Comparison of ENCODE assay signal across 8 cellular contexts in the genomic region with DNA sequence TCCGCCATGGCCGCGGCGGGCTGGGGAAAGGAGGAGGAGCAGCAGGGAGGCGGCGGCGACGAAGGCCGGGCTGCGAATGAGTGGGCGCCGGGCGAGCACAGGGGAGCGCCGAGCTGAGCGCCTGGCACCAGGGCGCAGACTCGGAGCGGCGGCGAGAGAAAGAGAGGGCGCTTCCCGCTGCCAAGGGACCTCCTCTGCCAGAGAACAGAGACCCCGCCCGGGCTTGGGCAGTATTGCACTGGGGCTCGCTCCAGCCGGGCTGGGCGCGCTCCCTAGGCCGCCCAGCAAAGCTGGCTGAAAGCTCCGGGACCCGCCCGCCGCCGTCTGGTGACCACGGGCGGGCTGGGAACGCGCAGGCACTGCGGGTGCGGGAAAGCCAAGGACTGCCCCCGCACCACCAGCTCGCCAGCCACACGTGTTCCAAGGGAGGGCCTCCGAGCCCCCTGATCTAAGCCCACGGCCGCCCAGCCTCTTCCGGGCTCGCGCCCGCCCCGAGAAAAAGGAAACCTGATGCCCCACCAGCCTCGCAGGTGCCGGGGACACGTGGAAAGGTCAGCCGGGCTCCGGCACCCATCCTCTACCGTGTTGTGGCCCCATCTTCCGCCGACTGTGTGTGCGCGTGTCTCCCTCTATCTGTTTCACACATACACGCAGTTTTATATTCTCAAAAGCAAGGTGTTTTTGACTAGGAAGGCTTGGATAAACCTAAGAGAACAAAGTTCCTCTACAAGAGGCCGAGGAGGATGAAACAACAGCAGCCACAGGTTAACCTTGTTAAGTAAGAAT. TPM values are rescaled to one million over a fixed set of nuclear protein-coding genes. Genes with fewer than 3 reads are reported as not detected.
A peak's percentile ranks its signal among the peaks of the same experiment; 100 is the strongest.
DNase-seq lines count a peak whose midpoint lies in the region; ATAC-seq and TF ChIP-seq lines count a peak whose summit lies in the region.

A gene (minus strand): TSS at position 140 of the 786 bp plus-strand sequence. CDS start 132 bp downstream, at position 8.

- H3K4me3 Mint-ChIP-seq in activated B cell treated with CpG ODN at 0.5 μM for 24 hours = peak within 1 kb of the TSS; percentile 95

- DNase-seq in AG09319 (ENCODE audit: extremely low read depth, low read depth) = peak; percentile 80
- peak; percentile 89 for DNase-seq in NCI-H226
- peak; percentile 91 for DNase-seq in activated B cell treated with CpG ODN at 0.5 μM for 24 hours
- DNase-seq in caudate nucleus (lab: John Stamatoyannopoulos, UW) = peak in 60 of 61 donors; percentile 47 to 94 (median 88)
- peak; percentile 97 for DNase-seq in islet precursor cell
- DNase-seq in stimulated activated CD4-positive, alpha-beta T cell treated with anti-CD3 and anti-CD28 coated beads, Interleukin-12 subunit alpha, Interleukin-12 subunit beta, amount 100 ng/mL, for 48 hours (ENCODE audit: low read depth in 2 of 3, low spot score in 1 of 3) = peak; percentile 86 to 91 (median 88)

- CTCF ChIA-PET in activated B cell treated with CpG ODN at 0.5 μM for 24 hours (lab: Charles Lee) = interaction anchor here (0.9 to 5.1 kb wide), 19 partner anchors 11 to 1038 kb away, joined by 3 to 125 read pairs (median 5); a partner anchor contains a TSS

- peaks cover 20% of the 10 kb centered on the region for H3K36me3 Mint-ChIP-seq in activated B cell treated with CpG ODN at 0.5 μM for 24 hours (ENCODE audit: low read depth)

- peak within 1 kb of the TSS; percentile 95 for H3K27ac Mint-ChIP-seq in activated B cell treated with CpG ODN at 0.5 μM for 24 hours

- TF ChIP-seq CTCF in AG09319 (IDR thresholded peaks at IDR 0.05; ENCODE audit: low read depth, low read length) (peak; percentile 72), activated B cell treated with CpG ODN at 0.5 μM for 24 hours (IDR thresholded peaks at IDR 0.05) (no peak)

- intact Hi-C loops in activated B cell treated with CpG ODN at 0.5 μM for 24 hours (cut with micrococcal nuclease) = loop anchor here (1.0 to 10.0 kb wide), 19 partner anchors 21 to 1640 kb away; a partner anchor contains a TSS

- H3K27ac ChIP-seq in caudate nucleus (ENCODE audit: low read depth, low read length) = peak within 1 kb of the TSS; percentile 97

- H3K27me3 Mint-ChIP-seq in activated B cell treated with CpG ODN at 0.5 μM for 24 hours = no peaks in the 10 kb centered on the region

- TF ChIP-seq POLR2A in GM18951 (IDR thresholded peaks at IDR 0.05; ENCODE audit: extremely low read depth, insufficient read depth, insufficient read length) = peak; percentile 85

- POLR2A ChIA-PET in activated B cell treated with CpG ODN at 0.5 μM for 24 hours (lab: Charles Lee) = interaction anchor here (0.6 to 3.5 kb wide), 21 partner anchors 14 to 1997 kb away, joined by 3 to 69 read pairs (median 8); a partner anchor contains a TSS

- no peaks in the 10 kb centered on the region for H3K9me3 Mint-ChIP-seq in activated B cell treated with CpG ODN at 0.5 μM for 24 hours

- peaks cover 59% of the 10 kb centered on the region for H3K4me1 Mint-ChIP-seq in activated B cell treated with CpG ODN at 0.5 μM for 24 hours

- in situ Hi-C loops in GM18951 (cut with MboI; ENCODE audit: low sequenced_read_pairs, unreplicated experiment) = no loop called here

- peak; percentile 82 for ATAC-seq in HG03196 (IDR thresholded peaks at IDR 0.05; ENCODE audit: unreplicated experiment)
- peak; percentile 81 for ATAC-seq in activated B cell treated with CpG ODN at 0.5 μM for 24 hours (ENCODE audit: low read depth)

RNA-seq across cellular contexts. Expression of the gene that starts here (rescaled TPM):
- 27.9 and 32.2 TPM in 2 replicates for total RNA-seq in activated B cell treated with CpG ODN at 0.5 μM for 24 hours

Comparison
In these comparisons a context has a peak if more than half of its experiments do, and no peak if none do; other contexts are left out.
1. Peak in every context shown above with its lines: DNase-seq, ATAC-seq and H3K27ac ChIP-seq.